In genomic region chr3:138862924-138863775, GRCh38 we compare ENCODE assay signal across 1 cellular context.
TF ChIP-seq lines count a peak whose summit lies in the region.

No MANE protein-coding gene starts in this region.

TF ChIP-seq in HepG2, 621 proteins besides CTCF, POLR2A, EP300 and RAD21 (continued from another document and continues in another):
- TF ChIP-seq, protein P1, sequence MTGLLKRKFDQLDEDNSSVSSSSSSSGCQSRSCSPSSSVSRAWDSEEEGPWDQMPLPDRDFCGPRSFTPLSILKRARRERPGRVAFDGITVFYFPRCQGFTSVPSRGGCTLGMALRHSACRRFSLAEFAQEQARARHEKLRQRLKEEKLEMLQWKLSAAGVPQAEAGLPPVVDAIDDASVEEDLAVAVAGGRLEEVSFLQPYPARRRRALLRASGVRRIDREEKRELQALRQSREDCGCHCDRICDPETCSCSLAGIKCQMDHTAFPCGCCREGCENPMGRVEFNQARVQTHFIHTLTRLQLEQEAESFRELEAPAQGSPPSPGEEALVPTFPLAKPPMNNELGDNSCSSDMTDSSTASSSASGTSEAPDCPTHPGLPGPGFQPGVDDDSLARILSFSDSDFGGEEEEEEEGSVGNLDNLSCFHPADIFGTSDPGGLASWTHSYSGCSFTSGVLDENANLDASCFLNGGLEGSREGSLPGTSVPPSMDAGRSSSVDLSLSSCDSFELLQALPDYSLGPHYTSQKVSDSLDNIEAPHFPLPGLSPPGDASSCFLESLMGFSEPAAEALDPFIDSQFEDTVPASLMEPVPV (CRISPR knock-in tag; IDR thresholded peaks at IDR 0.05): no peak
- TF ChIP-seq, protein P2, sequence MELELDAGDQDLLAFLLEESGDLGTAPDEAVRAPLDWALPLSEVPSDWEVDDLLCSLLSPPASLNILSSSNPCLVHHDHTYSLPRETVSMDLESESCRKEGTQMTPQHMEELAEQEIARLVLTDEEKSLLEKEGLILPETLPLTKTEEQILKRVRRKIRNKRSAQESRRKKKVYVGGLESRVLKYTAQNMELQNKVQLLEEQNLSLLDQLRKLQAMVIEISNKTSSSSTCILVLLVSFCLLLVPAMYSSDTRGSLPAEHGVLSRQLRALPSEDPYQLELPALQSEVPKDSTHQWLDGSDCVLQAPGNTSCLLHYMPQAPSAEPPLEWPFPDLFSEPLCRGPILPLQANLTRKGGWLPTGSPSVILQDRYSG (CRISPR knock-in tag; IDR thresholded peaks at IDR 0.05): no peak
- TF ChIP-seq ZNF318 (CRISPR knock-in tag; IDR thresholded peaks at IDR 0.05) (no peak), BRD4 (CRISPR knock-in tag; IDR thresholded peaks at IDR 0.05) (peak; percentile 42; the same call in 1 of the 2 replicates), ETV6 (CRISPR knock-in tag; conservative IDR thresholded peaks at IDR 0.05) (no peak), SMAD3 (CRISPR knock-in tag; IDR thresholded peaks at IDR 0.05) (peak; percentile 16; the same call in 1 of the 2 replicates), KLF15 (CRISPR knock-in tag; IDR thresholded peaks at IDR 0.05; ENCODE audit: borderline replicate concordance) (no peak), TOE1 (CRISPR knock-in tag; IDR thresholded peaks at IDR 0.05) (no peak), FOXK2 (IDR thresholded peaks at IDR 0.05) (no peak), ZBTB49 (CRISPR knock-in tag; IDR thresholded peaks at IDR 0.05; ENCODE audit: borderline replicate concordance) (no peak), ZNF670 (CRISPR knock-in tag; IDR thresholded peaks at IDR 0.05; ENCODE audit: borderline replicate concordance) (no peak), ZSCAN31 (CRISPR knock-in tag; IDR thresholded peaks at IDR 0.05; ENCODE audit: low read depth) (peak; percentile 61; the same call in 1 of the 2 replicates), HNRNPL (IDR thresholded peaks at IDR 0.05; ENCODE audit: low read depth, low read length) (no peak), ZNF546 (CRISPR knock-in tag; conservative IDR thresholded peaks at IDR 0.05) (no peak), NFKB2 (CRISPR knock-in tag; IDR thresholded peaks at IDR 0.05; ENCODE audit: borderline replicate concordance) (no peak; the same call in 1 of the 2 replicates), ZEB1 (IDR thresholded peaks at IDR 0.05; ENCODE audit: insufficient replicate concordance, low read depth) (peak; percentile 59), ZNF101 (CRISPR knock-in tag; IDR thresholded peaks at IDR 0.05; ENCODE audit: borderline replicate concordance, low read depth) (peak; percentile 67; the same call in 1 of the 2 replicates), HES4 (CRISPR knock-in tag; IDR thresholded peaks at IDR 0.05; ENCODE audit: borderline replicate concordance) (no peak), PPARG (CRISPR knock-in tag; conservative IDR thresholded peaks at IDR 0.05) (peak; percentile 54; the same call in 1 of the 2 replicates), ZKSCAN5 (CRISPR knock-in tag; IDR thresholded peaks at IDR 0.05) (no peak), MLLT10 (CRISPR knock-in tag; IDR thresholded peaks at IDR 0.05) (no peak), ARNTL (CRISPR knock-in tag; IDR thresholded peaks at IDR 0.05) (peak; percentile 68; the same call in 1 of the 2 replicates), ZNF792 (CRISPR knock-in tag; IDR thresholded peaks at IDR 0.05) (peak; percentile 70), JUNB (CRISPR knock-in tag; IDR thresholded peaks at IDR 0.05; ENCODE audit: borderline replicate concordance) (peak; percentile 68; the same call in 1 of the 2 replicates), ZNF644 (CRISPR knock-in tag; IDR thresholded peaks at IDR 0.05; ENCODE audit: low read depth) (no peak; the same call in 1 of the 2 replicates), SMARCC2 (IDR thresholded peaks at IDR 0.05) (peak; percentile 60; the same call in 1 of the 2 replicates), DR1 (CRISPR knock-in tag; IDR thresholded peaks at IDR 0.05) (no peak), ZNF496 (CRISPR knock-in tag; IDR thresholded peaks at IDR 0.05; ENCODE audit: insufficient replicate concordance) (no peak), TCF12 (IDR thresholded peaks at IDR 0.05) (no peak), TCF12 (CRISPR knock-in tag; IDR thresholded peaks at IDR 0.05) (peak; percentile 92), SIN3A (IDR thresholded peaks at IDR 0.05; ENCODE audit: borderline replicate concordance, low read depth, low read length) (no peak), ZNF547 (CRISPR knock-in tag; IDR thresholded peaks at IDR 0.05) (0 out of 2 replicates have a peak, but pooled peaks have one; percentile 21), NR0B2 (CRISPR knock-in tag; IDR thresholded peaks at IDR 0.05) (no peak), ZNF501 (CRISPR knock-in tag; IDR thresholded peaks at IDR 0.05) (peak; percentile 77), IRF1 (CRISPR knock-in tag; IDR thresholded peaks at IDR 0.05; ENCODE audit: low read depth) (no peak), DNMT3B (CRISPR knock-in tag; conservative IDR thresholded peaks at IDR 0.05) (0 out of 2 replicates have a peak, but pooled peaks have one; percentile 52), ZNF660 (CRISPR knock-in tag; IDR thresholded peaks at IDR 0.05; ENCODE audit: borderline replicate concordance, low read depth) (no peak), NRL (CRISPR knock-in tag; IDR thresholded peaks at IDR 0.05; ENCODE audit: borderline replicate concordance) (peak; percentile 57; the same call in 1 of the 2 replicates), ZNF788 (CRISPR knock-in tag; IDR thresholded peaks at IDR 0.05; ENCODE audit: borderline replicate concordance) (peak; percentile 57; the same call in 1 of the 2 replicates), NFIB (CRISPR knock-in tag; IDR thresholded peaks at IDR 0.05; ENCODE audit: borderline replicate concordance) (no peak)
- TF ChIP-seq, protein P3, sequence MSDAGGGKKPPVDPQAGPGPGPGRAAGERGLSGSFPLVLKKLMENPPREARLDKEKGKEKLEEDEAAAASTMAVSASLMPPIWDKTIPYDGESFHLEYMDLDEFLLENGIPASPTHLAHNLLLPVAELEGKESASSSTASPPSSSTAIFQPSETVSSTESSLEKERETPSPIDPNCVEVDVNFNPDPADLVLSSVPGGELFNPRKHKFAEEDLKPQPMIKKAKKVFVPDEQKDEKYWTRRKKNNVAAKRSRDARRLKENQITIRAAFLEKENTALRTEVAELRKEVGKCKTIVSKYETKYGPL (CRISPR knock-in tag; IDR thresholded peaks at IDR 0.05): no peak
- TF ChIP-seq, protein P4, sequence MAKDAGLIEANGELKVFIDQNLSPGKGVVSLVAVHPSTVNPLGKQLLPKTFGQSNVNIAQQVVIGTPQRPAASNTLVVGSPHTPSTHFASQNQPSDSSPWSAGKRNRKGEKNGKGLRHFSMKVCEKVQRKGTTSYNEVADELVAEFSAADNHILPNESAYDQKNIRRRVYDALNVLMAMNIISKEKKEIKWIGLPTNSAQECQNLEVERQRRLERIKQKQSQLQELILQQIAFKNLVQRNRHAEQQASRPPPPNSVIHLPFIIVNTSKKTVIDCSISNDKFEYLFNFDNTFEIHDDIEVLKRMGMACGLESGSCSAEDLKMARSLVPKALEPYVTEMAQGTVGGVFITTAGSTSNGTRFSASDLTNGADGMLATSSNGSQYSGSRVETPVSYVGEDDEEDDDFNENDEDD (CRISPR knock-in tag; IDR thresholded peaks at IDR 0.05; ENCODE audit: borderline replicate concordance): peak; percentile 81
- TF ChIP-seq, protein P5, sequence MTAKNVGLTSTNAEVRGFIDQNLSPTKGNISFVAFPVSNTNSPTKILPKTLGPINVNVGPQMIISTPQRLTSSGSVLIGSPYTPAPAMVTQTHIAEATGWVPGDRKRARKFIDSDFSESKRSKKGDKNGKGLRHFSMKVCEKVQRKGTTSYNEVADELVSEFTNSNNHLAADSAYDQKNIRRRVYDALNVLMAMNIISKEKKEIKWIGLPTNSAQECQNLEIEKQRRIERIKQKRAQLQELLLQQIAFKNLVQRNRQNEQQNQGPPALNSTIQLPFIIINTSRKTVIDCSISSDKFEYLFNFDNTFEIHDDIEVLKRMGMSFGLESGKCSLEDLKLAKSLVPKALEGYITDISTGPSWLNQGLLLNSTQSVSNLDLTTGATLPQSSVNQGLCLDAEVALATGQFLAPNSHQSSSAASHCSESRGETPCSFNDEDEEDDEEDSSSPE (CRISPR knock-in tag; IDR thresholded peaks at IDR 0.05): peak; percentile 59
- TF ChIP-seq, protein P6, sequence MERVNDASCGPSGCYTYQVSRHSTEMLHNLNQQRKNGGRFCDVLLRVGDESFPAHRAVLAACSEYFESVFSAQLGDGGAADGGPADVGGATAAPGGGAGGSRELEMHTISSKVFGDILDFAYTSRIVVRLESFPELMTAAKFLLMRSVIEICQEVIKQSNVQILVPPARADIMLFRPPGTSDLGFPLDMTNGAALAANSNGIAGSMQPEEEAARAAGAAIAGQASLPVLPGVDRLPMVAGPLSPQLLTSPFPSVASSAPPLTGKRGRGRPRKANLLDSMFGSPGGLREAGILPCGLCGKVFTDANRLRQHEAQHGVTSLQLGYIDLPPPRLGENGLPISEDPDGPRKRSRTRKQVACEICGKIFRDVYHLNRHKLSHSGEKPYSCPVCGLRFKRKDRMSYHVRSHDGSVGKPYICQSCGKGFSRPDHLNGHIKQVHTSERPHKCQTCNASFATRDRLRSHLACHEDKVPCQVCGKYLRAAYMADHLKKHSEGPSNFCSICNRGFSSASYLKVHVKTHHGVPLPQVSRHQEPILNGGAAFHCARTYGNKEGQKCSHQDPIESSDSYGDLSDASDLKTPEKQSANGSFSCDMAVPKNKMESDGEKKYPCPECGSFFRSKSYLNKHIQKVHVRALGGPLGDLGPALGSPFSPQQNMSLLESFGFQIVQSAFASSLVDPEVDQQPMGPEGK (CRISPR knock-in tag; IDR thresholded peaks at IDR 0.05): peak; percentile 63
